Comparison of ENCODE assay signal across 8 cellular contexts in genomic region chr7:100429637-100430449, GRCh38. TPM values are rescaled to one million over a fixed set of nuclear protein-coding genes. Genes with fewer than 3 reads are reported as not detected.
DNase-seq lines count a peak whose midpoint lies in the region; ATAC-seq and TF ChIP-seq lines count a peak whose summit lies in the region.

MEPCE (plus strand) TSS chr7:100429831; CDS start chr7:100430019, 188 bp downstream.

- peaks cover 0 to 62% (median 37%) of the 10 kb centered on the region in 4 donors for H3K4me1 Mint-ChIP-seq in CD4-positive, CD25-positive, alpha-beta regulatory T cell

- H3K36me3 Mint-ChIP-seq in CD4-positive, CD25-positive, alpha-beta regulatory T cell = peaks cover 32% of the 10 kb centered on the region

- TF ChIP-seq CTCF in lower lobe of right lung (IDR thresholded peaks at IDR 0.05) = no peak

- H3K27me3 Mint-ChIP-seq in CD4-positive, CD25-positive, alpha-beta regulatory T cell = peaks cover 20% of the 10 kb centered on the region

- intact Hi-C loops in lower lobe of right lung (cut with DNase I) = no loop called here

- H3K9me3 ChIP-seq in CD4-positive, CD25-positive, alpha-beta regulatory T cell (ENCODE audit: control insufficient read depth in 2 of 2, low read length in 2 of 2) = no peaks in the 10 kb centered on the region
- H3K9me3 ChIP-seq in ectodermal cell (ENCODE audit: control insufficient read depth, low read length) (peaks cover 5% of the 10 kb centered on the region), lower lobe of right lung (no peaks in the 10 kb centered on the region)

- peak; percentile 40 to 43 for ATAC-seq in CD4-positive, CD25-positive, alpha-beta regulatory T cell (ENCODE audit: low read depth in 2 of 2)
- peak; percentile 37 for ATAC-seq in GM19463 (IDR thresholded peaks at IDR 0.05; ENCODE audit: unreplicated experiment)
- peak; percentile 82 to 83 for ATAC-seq in lower lobe of right lung

- peaks cover 49% of the 10 kb centered on the region for H3K4me1 ChIP-seq in CD4-positive, CD25-positive, alpha-beta regulatory T cell (ENCODE audit: control insufficient read depth, insufficient read depth, low read length, poor library complexity, severe bottlenecking)
- H3K4me1 ChIP-seq in ectodermal cell (ENCODE audit: control insufficient read depth, insufficient read depth, low read length) (peaks cover 21% of the 10 kb centered on the region), lower lobe of right lung (peaks cover 45% of the 10 kb centered on the region)

- WGBS in ectodermal cell, 2 experiments = 1% methylated on average over 93 to 94 of the region's 94 CpGs

- H3K27me3 ChIP-seq in CD4-positive, CD25-positive, alpha-beta regulatory T cell (ENCODE audit: control insufficient read depth, insufficient read depth, low read length) = no peaks in the 10 kb centered on the region
- peaks cover 10% of the 10 kb centered on the region for H3K27me3 ChIP-seq in ectodermal cell (ENCODE audit: control insufficient read depth, insufficient read depth, low read length, poor library complexity, severe bottlenecking)
- no peaks in the 10 kb centered on the region for H3K27me3 ChIP-seq in lower lobe of right lung (ENCODE audit: low read depth)

- peak; percentile 89 to 96 (median 95) for DNase-seq in CD4-positive, CD25-positive, alpha-beta regulatory T cell
- DNase-seq in HT-29 (ENCODE audit: low spot score) (peak; percentile 96), NK-92 (lab: John Stamatoyannopoulos, UW; ENCODE audit: unreplicated experiment) (peak; percentile 69), lower lobe of right lung (peak; percentile 97)
- DNase-seq in activated CD8-positive, alpha-beta memory T cell treated with anti-CD3 and anti-CD28 coated beads for 1 hour (ENCODE audit: extremely low read depth in 1 of 2, low read depth in 1 of 2) = peak; percentile 92 to 98
- DNase-seq in stimulated activated CD4-positive, alpha-beta T cell treated with anti-CD3 and anti-CD28 coated beads, Interleukin-4, amount 100 ng/mL, for 48 hours (ENCODE audit: low read depth in 2 of 2) = peak; percentile 92 to 98

- peak within 1 kb of the TSS; percentile 100 for H3K27ac ChIP-seq in CD4-positive, CD25-positive, alpha-beta regulatory T cell (ENCODE audit: insufficient read depth, low read length, poor library complexity, severe bottlenecking)
- peak within 1 kb of the TSS; percentile 98 for H3K27ac ChIP-seq in ectodermal cell (ENCODE audit: insufficient read depth, low read depth, low read length, poor library complexity, severe bottlenecking)
- peak within 1 kb of the TSS; percentile 98 for H3K27ac ChIP-seq in lower lobe of right lung

- peak within 1 kb of the TSS; percentile 93 for H3K4me3 ChIP-seq in CD4-positive, CD25-positive, alpha-beta regulatory T cell (ENCODE audit: low read depth, low read length)
- H3K4me3 ChIP-seq in ectodermal cell (ENCODE audit: insufficient read depth, low read depth, low read length) (peak within 1 kb of the TSS; percentile 91), lower lobe of right lung (peak within 1 kb of the TSS; percentile 93)

- peaks cover 0 to 4% (median 0%) of the 10 kb centered on the region in 7 donors for H3K9me3 Mint-ChIP-seq in CD4-positive, CD25-positive, alpha-beta regulatory T cell

- H3K36me3 ChIP-seq in CD4-positive, CD25-positive, alpha-beta regulatory T cell (ENCODE audit: control insufficient read depth, insufficient read depth, low read length) = peaks cover 19% of the 10 kb centered on the region
- H3K36me3 ChIP-seq in ectodermal cell (ENCODE audit: control insufficient read depth, insufficient read depth, low read length) (peaks cover 21% of the 10 kb centered on the region), lower lobe of right lung (peaks cover 36% of the 10 kb centered on the region)

- H3K4me3 Mint-ChIP-seq in CD4-positive, CD25-positive, alpha-beta regulatory T cell = peak within 1 kb of the TSS; percentile 96 to 100 (median 98)

- peak within 1 kb of the TSS; percentile 100 for H3K27ac Mint-ChIP-seq in CD4-positive, CD25-positive, alpha-beta regulatory T cell

RNA-seq across cellular contexts. Expression of gene MEPCE, which starts in this region (rescaled TPM):
- 73.1 TPM for total RNA-seq in CD4-positive, CD25-positive, alpha-beta regulatory T cell
- polyA plus RNA-seq in CD4-positive, CD25-positive, alpha-beta regulatory T cell = 10 to 100 TPM; 10.2 to 15.9 (median 13.5) TPM
- total RNA-seq in HT-29 (2014; rRNA removed; shearing (Covaris generic)) = 80.9 and 89.1 TPM in 2 replicates
- polyA plus RNA-seq in ectodermal cell (2013, experiment 1 of 4) = 54.7 TPM
- polyA plus RNA-seq in ectodermal cell (2013, experiment 2 of 4) = 54.9 TPM
- 40.1 TPM for polyA plus RNA-seq in ectodermal cell (2013, experiment 3 of 4)
- 43.2 TPM for polyA plus RNA-seq in ectodermal cell (2013, experiment 4 of 4)
- total RNA-seq in lower lobe of right lung = 36.3 TPM

Comparison
In these comparisons a context has a peak if more than half of its experiments do, and no peak if none do; other contexts are left out.
1. Peak in every context shown above with its lines: DNase-seq, ATAC-seq, H3K4me3 ChIP-seq and H3K27ac ChIP-seq.